In the genomic region with DNA sequence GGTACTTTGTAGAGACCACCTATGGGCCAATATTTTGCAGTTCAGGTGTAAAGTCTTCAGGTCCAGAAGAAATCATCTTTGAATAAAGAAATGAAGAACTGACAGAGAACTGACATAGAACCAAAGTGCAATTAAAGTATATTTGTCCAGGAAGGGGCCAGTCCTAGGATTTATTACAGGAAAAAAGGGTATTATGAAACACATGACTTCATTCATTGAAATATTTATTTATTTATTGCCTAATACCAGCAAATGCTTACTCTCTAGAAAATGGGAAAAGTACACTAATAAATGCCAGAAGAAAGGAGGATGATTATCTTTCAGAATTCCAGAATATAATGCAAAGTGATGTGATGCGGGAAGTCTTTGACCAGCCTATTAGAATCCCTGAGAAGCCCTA, we compare ENCODE assay signal across 19 cellular contexts.
A peak's percentile ranks its signal among the peaks of the same experiment; 100 is the strongest.
DNase-seq lines count a peak whose midpoint lies in the region; ATAC-seq and TF ChIP-seq lines count a peak whose summit lies in the region.
"Had no signal": no experiment of that assay in that cellular context is flagged by ENCODE, and none has a peak within 500 bp of the region (broad histone marks: within the 10 kb centered on the region; RNA-seq: fewer than 3 reads in every experiment).

No MANE protein-coding gene starts in this region.

- intact Hi-C loops in MCF 10A (cut with micrococcal nuclease) (no loop called here), mammary epithelial cell (cut with micrococcal nuclease) (no loop called here), sciatic nerve (cut with DNase I) (no loop called here)

- H3K4me2 ChIP-seq in mammary epithelial cell (ENCODE audit: insufficient read depth, low read depth, low read length) = no peak overlapping the region

- no peaks in the 10 kb centered on the region for H4K20me1 ChIP-seq in mammary epithelial cell (ENCODE audit: insufficient read depth, low read length)

- H3K4me1 ChIP-seq in mammary epithelial cell (ENCODE audit: insufficient read depth, low read length) = no peaks in the 10 kb centered on the region
- H3K4me1 ChIP-seq: SJCRH30 had no signal

- H3K27ac ChIP-seq in mammary epithelial cell (ENCODE audit: insufficient read depth, low read depth, low read length) = no peak overlapping the region
- H3K27ac ChIP-seq: 22Rv1, SJCRH30 had no signal

- H3K27me3 ChIP-seq in mammary epithelial cell (ENCODE audit: insufficient read depth, low read length) = peaks cover 6% of the 10 kb centered on the region
- H3K27me3 ChIP-seq: MG63, SJCRH30 had no signal

- TF ChIP-seq CTCF in MCF 10A (IDR thresholded peaks at IDR 0.05; ENCODE audit: unreplicated experiment) = no peak
- TF ChIP-seq CTCF in mammary epithelial cell (conservative IDR thresholded peaks at IDR 0.05 in 1 of 2, IDR thresholded peaks at IDR 0.05 in 1 of 2; ENCODE audit: extremely low read depth in 1 of 2, insufficient read depth in 1 of 2, low read depth in 1 of 2, low read length in 2 of 2) = no peak
- TF ChIP-seq CTCF in fibroblast of pulmonary artery (IDR thresholded peaks at IDR 0.05; ENCODE audit: low read length, missing control alignments) = no peak

- no peaks in the 10 kb centered on the region for H3K36me3 Mint-ChIP-seq in MCF 10A (ENCODE audit: insufficient read depth, unreplicated experiment)
- H3K36me3 Mint-ChIP-seq in activated T-cell treated with anti-CD3 and anti-CD28 coated beads, Interleukin-2, amount 50 U/mL, for 72 hours (ENCODE audit: insufficient read depth in 2 of 2) = no peaks in the 10 kb centered on the region
- H3K36me3 Mint-ChIP-seq: CD14-positive monocyte had no signal

- BruUV-seq in MCF 10A (replicated peaks; lab: Mats Ljungman, UMichigan) = no TSS peak
- BruUV-seq in mammary epithelial cell (replicated peaks; lab: Mats Ljungman, UMichigan) = no TSS peak

- CTCF ChIA-PET in MCF 10A (lab: Yijun Ruan, JAX) = interaction anchor here (0.5 to 1.4 kb wide), 2 partner anchors 77 to 631 kb away, joined by 3 to 4 read pairs; no protein-coding TSS in a partner anchor
- CTCF ChIA-PET in mammary epithelial cell (lab: Charles Lee; ENCODE audit: low non-redundant PET) = no interaction called here

- in situ Hi-C loops in mammary epithelial cell (cut with MboI; ENCODE audit: low sequenced_read_pairs in 2 of 2) = no loop called here

- ATAC-seq in sciatic nerve (peak; percentile 63), HG03571 (IDR thresholded peaks at IDR 0.05; ENCODE audit: unreplicated experiment) (no peak)
- ATAC-seq in activated T-cell treated with anti-CD3 and anti-CD28 coated beads, Interleukin-2, amount 50 U/mL, for 72 hours (replicated peaks in 1 of 2) = no peak

- peaks cover 26% of the 10 kb centered on the region for H3K4me1 Mint-ChIP-seq in MCF 10A (ENCODE audit: insufficient read depth, unreplicated experiment)
- no peaks in the 10 kb centered on the region for H3K4me1 Mint-ChIP-seq in activated T-cell treated with anti-CD3 and anti-CD28 coated beads, Interleukin-2, amount 50 U/mL, for 72 hours (ENCODE audit: low read depth)
- H3K4me1 Mint-ChIP-seq: CD14-positive monocyte had no signal

- no peak overlapping the region for H3K9ac ChIP-seq in mammary epithelial cell (ENCODE audit: insufficient read depth, low read length)

- no peaks in the 10 kb centered on the region for H3K36me3 ChIP-seq in mammary epithelial cell (ENCODE audit: insufficient read depth, low read length)
- H3K36me3 ChIP-seq: MG63, SJCRH30 had no signal

- H2AFZ ChIP-seq in mammary epithelial cell (ENCODE audit: low read depth, low read length) = no peak overlapping the region

- H3K27me3 Mint-ChIP-seq in MCF 10A (ENCODE audit: insufficient read depth, unreplicated experiment) = no peaks in the 10 kb centered on the region
- H3K27me3 Mint-ChIP-seq in activated T-cell treated with anti-CD3 and anti-CD28 coated beads, Interleukin-2, amount 50 U/mL, for 72 hours (ENCODE audit: low read depth) = no peaks in the 10 kb centered on the region

- H3K4me3 Mint-ChIP-seq in MCF 10A (ENCODE audit: unreplicated experiment) = no peak overlapping the region
- H3K4me3 Mint-ChIP-seq in activated T-cell treated with anti-CD3 and anti-CD28 coated beads, Interleukin-2, amount 50 U/mL, for 72 hours = no peak overlapping the region
- H3K4me3 Mint-ChIP-seq: CD14-positive monocyte had no signal

- DNase-seq in MCF 10A (ENCODE audit: unreplicated experiment) (peak; percentile 15), mammary epithelial cell (no peak), amniotic epithelial cell (ENCODE audit: low read depth) (peak; percentile 25), fibroblast of pulmonary artery (ENCODE audit: low read depth) (peak; percentile 40), sciatic nerve (ENCODE audit: low spot score) (no peak), NK-92 (lab: John Stamatoyannopoulos, UW; ENCODE audit: unreplicated experiment) (no peak)
- DNase-seq in activated T-cell treated with anti-CD3 and anti-CD28 coated beads, Interleukin-2, amount 50 U/mL, for 72 hours = no peak
- DNase-seq: DMS79, Karpas-422, MG63, NCI-H1048, NCI-H1436 treated with DMSO at 0.1 percent for 48 hours, NCI-H2171, NCI-H446, NCI-H748 treated with DMSO at 0.1 percent for 48 hours, SJCRH30 had no signal

- H3K79me2 ChIP-seq in mammary epithelial cell (ENCODE audit: insufficient read depth, low read length) = no peaks in the 10 kb centered on the region

- dilution Hi-C loops in mammary epithelial cell (cut with HindIII; ENCODE audit: low sequenced_read_pairs) = no loop called here

- H3K9me3 Mint-ChIP-seq in MCF 10A (ENCODE audit: unreplicated experiment) = no peaks in the 10 kb centered on the region
- H3K9me3 Mint-ChIP-seq in activated T-cell treated with anti-CD3 and anti-CD28 coated beads, Interleukin-2, amount 50 U/mL, for 72 hours = no peaks in the 10 kb centered on the region

- H3K4me3 ChIP-seq in mammary epithelial cell (replicated peaks in 1 of 3; ENCODE audit: insufficient read depth in 1 of 3, low read depth in 2 of 3, low read length in 3 of 3) (no peak overlapping the region), fibroblast of pulmonary artery (replicated peaks; ENCODE audit: low read depth, low read length) (no peak overlapping the region)
- H3K4me3 ChIP-seq: MG63, SJCRH30 had no signal

- H3K27ac Mint-ChIP-seq in MCF 10A (ENCODE audit: low read depth, unreplicated experiment) = no peak overlapping the region
- no peak overlapping the region for H3K27ac Mint-ChIP-seq in activated T-cell treated with anti-CD3 and anti-CD28 coated beads, Interleukin-2, amount 50 U/mL, for 72 hours
- H3K27ac Mint-ChIP-seq: CD14-positive monocyte had no signal

- POLR2A ChIA-PET in MCF 10A (lab: Yijun Ruan, JAX) = no interaction called here

- no peaks in the 10 kb centered on the region for H3K9me3 ChIP-seq in mammary epithelial cell (replicated peaks; ENCODE audit: insufficient read depth, low read length)
- H3K9me3 ChIP-seq: MG63, SJCRH30 had no signal

- WGBS in mammary epithelial cell (ENCODE audit: low coverage, missing lambda C conversion rate) = 100% methylated on average over 1 of the region's 1 CpG

Comparison
In these comparisons a context has a peak if more than half of its experiments do, and no peak if none do; other contexts are left out.
1. DNase-seq: peak in MCF 10A (single experiment), amniotic epithelial cell (single experiment) and fibroblast of pulmonary artery (single experiment); none in mammary epithelial cell (single experiment), sciatic nerve (single experiment), NK-92 (single experiment) and activated T-cell treated with anti-CD3 and anti-CD28 coated beads, Interleukin-2, amount 50 U/mL, for 72 hours (0 of 2).